Comparison of ENCODE assay signal across 1 cellular context in the genomic region with DNA sequence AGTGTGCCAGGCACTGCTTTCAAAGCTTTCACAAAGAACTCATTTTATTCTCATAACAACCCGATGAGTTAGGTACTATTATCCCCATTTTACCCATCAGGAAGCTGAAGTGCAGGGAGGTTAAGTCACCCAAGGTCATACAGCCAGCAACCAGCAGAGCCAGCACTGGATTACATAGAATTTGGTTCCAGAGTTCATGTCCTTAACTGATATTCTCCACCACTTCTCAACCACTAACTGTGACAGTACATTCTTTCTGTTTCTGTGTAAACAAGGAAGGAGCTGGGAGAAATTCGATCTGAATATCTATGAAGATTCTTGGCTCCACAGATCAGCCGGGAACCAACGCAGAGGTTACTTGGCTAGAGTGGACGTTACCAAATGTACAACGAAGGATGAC.
TF ChIP-seq lines count a peak whose summit lies in the region.

No MANE protein-coding gene starts in this region.

TF ChIP-seq in GM23338, 12 proteins besides CTCF, POLR2A, EP300 and RAD21 (continued from another document):
- no peak for TF ChIP-seq ETS1 (IDR thresholded peaks at IDR 0.05)
- no peak for TF ChIP-seq ZNF462 (CRISPR knock-in tag; IDR thresholded peaks at IDR 0.05)
- no peak for TF ChIP-seq EZH2phosphoT487 (IDR thresholded peaks at IDR 0.05; ENCODE audit: unreplicated experiment)
- TF ChIP-seq ZNF114 (CRISPR knock-in tag; IDR thresholded peaks at IDR 0.05), result no peak
